In the genomic region with DNA sequence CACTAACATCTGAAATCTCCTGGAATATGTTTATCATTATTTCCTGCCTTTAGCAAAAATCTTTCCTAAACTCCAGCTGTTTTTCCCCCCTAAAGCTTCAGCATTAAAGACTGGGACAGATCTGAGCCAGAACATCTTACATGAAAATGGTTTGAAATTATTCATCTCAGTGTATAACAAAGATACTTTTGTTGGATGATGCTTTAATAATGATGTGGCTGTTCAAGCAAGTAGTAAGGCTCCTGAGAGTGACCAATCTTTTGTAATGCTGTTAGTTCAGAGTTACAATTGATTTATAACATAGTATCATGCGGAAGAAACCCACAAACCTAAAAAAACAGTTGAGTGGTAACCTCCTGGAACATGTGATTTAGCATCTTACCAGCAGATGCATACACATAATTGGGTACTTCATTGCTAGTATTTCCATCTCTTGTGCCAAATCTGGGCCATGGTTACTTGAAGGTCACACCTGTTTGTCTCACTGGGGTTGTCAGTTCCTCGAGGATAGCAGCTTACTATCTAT, we compare ENCODE assay signal across 8 cellular contexts. TPM values are rescaled to one million over a fixed set of nuclear protein-coding genes. Genes with fewer than 3 reads are reported as not detected.
DNase-seq lines count a peak whose midpoint lies in the region; ATAC-seq and TF ChIP-seq lines count a peak whose summit lies in the region.

No MANE protein-coding gene starts in this region.

- DNase-seq in NOMO-1 treated with DMSO at 0.1 percent for 48 hours (lab: John Stamatoyannopoulos, UW; ENCODE audit: unreplicated experiment) (peak; percentile 14), NOMO-1 treated with dmso at 0.1 percent for 144 hours (lab: John Stamatoyannopoulos, UW; ENCODE audit: unreplicated experiment) (no peak), RWPE2 (ENCODE audit: low spot score) (no peak), esophagus muscularis mucosa (ENCODE audit: extremely low spot score) (no peak), smooth muscle cell (lab: John Stamatoyannopoulos, UW; ENCODE audit: unreplicated experiment) (no peak), AG08396 (ENCODE audit: low spot score) (no peak), GM20000 (ENCODE audit: low spot score) (no peak)

- H3K27me3 ChIP-seq in RWPE2 (ENCODE audit: insufficient read depth, poor library complexity, severe bottlenecking) (no peaks in the 10 kb centered on the region), esophagus muscularis mucosa (no peaks in the 10 kb centered on the region), smooth muscle cell (ENCODE audit: low read depth) (no peaks in the 10 kb centered on the region)

- ATAC-seq in RWPE2 (ENCODE audit: low read depth) (no peak), GM18498 (IDR thresholded peaks at IDR 0.05; ENCODE audit: unreplicated experiment) (no peak)

- H3K9ac ChIP-seq in smooth muscle cell (ENCODE audit: low read depth) = peak overlapping the region; percentile 96

- H3K4me1 ChIP-seq in RWPE2 (ENCODE audit: insufficient read depth, poor library complexity, severe bottlenecking) = peaks cover 44% of the 10 kb centered on the region
- H3K4me1 ChIP-seq in esophagus muscularis mucosa = peaks cover 38 to 75% (median 73%) of the 10 kb centered on the region in 4 donors
- peaks cover 32% of the 10 kb centered on the region for H3K4me1 ChIP-seq in smooth muscle cell (ENCODE audit: low read depth)

- TF ChIP-seq EP300 in esophagus muscularis mucosa (IDR thresholded peaks at IDR 0.05) = no peak

- H3K79me2 ChIP-seq in smooth muscle cell (ENCODE audit: low read depth) = peaks cover 90% of the 10 kb centered on the region

- H3F3A ChIP-seq in smooth muscle cell (ENCODE audit: low read depth) = no peaks in the 10 kb centered on the region

- WGBS in esophagus muscularis mucosa = 49% methylated on average over 2 of the region's 2 CpGs
- 76% methylated on average over 2 of the region's 2 CpGs for WGBS in smooth muscle cell (ENCODE audit: low lambda C conversion rate)

- H3K4me2 ChIP-seq in smooth muscle cell = peak overlapping the region; percentile 93

- TF ChIP-seq CTCF in RWPE2 (IDR thresholded peaks at IDR 0.05; ENCODE audit: poor library complexity, severe bottlenecking) (no peak), esophagus muscularis mucosa (IDR thresholded peaks at IDR 0.05) (no peak), smooth muscle cell (IDR thresholded peaks at IDR 0.05; ENCODE audit: borderline replicate concordance, insufficient read depth, poor library complexity, severe bottlenecking) (no peak), GM20000 (IDR thresholded peaks at IDR 0.05; ENCODE audit: extremely low read depth, missing control alignments) (no peak)

- H2AFZ ChIP-seq in smooth muscle cell (ENCODE audit: low read depth) = no peak overlapping the region

- H3K36me3 ChIP-seq in RWPE2 (ENCODE audit: low read depth) (peaks cover 3% of the 10 kb centered on the region; the same call in 1 of the 2 replicates), esophagus muscularis mucosa (no peaks in the 10 kb centered on the region), smooth muscle cell (ENCODE audit: low read depth) (no peaks in the 10 kb centered on the region)

- H3K4me3 ChIP-seq in RWPE2 (ENCODE audit: severe bottlenecking) (peak overlapping the region; percentile 84), esophagus muscularis mucosa (peak overlapping the region; percentile 72 to 93 (median 84)), smooth muscle cell (peak overlapping the region; percentile 85)

- TF ChIP-seq POLR2A in esophagus muscularis mucosa (IDR thresholded peaks at IDR 0.05; ENCODE audit: low read depth) = no peak

- intact Hi-C loops in esophagus muscularis mucosa (cut with DNase I) = no loop called here

- H3K27ac ChIP-seq in RWPE2 (ENCODE audit: poor library complexity, severe bottlenecking) (peak overlapping the region; percentile 66), esophagus muscularis mucosa (replicated peaks in 1 of 4) (peak overlapping the region; percentile 90 to 94 (median 92)), smooth muscle cell (ENCODE audit: low read depth) (no peak overlapping the region)

- no peaks in the 10 kb centered on the region for H3K9me3 ChIP-seq in RWPE2 (ENCODE audit: severe bottlenecking)
- H3K9me3 ChIP-seq in esophagus muscularis mucosa = no peaks in the 10 kb centered on the region
- no peaks in the 10 kb centered on the region for H3K9me3 ChIP-seq in smooth muscle cell (replicated peaks; ENCODE audit: low read depth)

- H4K20me1 ChIP-seq in smooth muscle cell (ENCODE audit: low read depth) = peaks cover 73% of the 10 kb centered on the region

RNA-seq across cellular contexts. Expression of a gene that starts 1.5 kb away (rescaled TPM):
- total RNA-seq in esophagus muscularis mucosa (10 to 100 TPM; 48.1 to 73.9 (median 62.4) TPM), smooth muscle cell (77.9 and 83.7 TPM in 2 replicates)
- 56.1 and 70.4 TPM in 2 replicates for polyA plus RNA-seq in smooth muscle cell

RNA-seq across cellular contexts. Expression of a gene that starts 1.9 kb away (rescaled TPM):
- total RNA-seq in esophagus muscularis mucosa = 10 to 100 TPM; 12.4 to 24.9 (median 17.6) TPM
- total RNA-seq in smooth muscle cell = 28.0 and 36.5 TPM in 2 replicates
- polyA plus RNA-seq in smooth muscle cell = 24.0 and 25.5 TPM in 2 replicates
